Comparison of ENCODE assay signal across 13 cellular contexts in the genomic region with DNA sequence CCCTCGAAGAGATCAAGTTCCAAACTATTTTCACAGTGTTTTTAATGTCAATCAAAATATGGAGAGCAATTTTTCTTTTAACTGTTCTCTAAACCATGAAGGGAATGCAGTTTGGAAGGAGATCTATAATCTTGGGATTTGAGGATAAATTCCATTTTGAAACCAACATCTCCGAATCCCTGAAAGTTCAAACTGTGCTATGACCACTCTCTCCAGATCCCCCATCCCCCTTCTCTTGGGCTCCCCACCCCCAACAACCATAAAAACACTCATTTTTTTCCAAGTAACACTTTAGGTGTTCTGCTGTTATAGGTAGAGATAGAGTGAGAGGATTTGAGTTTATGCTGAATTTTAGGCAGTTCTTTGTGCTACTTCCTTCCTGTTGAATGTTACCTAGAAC. TPM values are rescaled to one million over a fixed set of nuclear protein-coding genes. Genes with fewer than 3 reads are reported as not detected.
DNase-seq lines count a peak whose midpoint lies in the region; ATAC-seq, FAIRE-seq and TF ChIP-seq lines count a peak whose summit lies in the region.
"Had no signal": no experiment of that assay in that cellular context is flagged by ENCODE, and none has a peak within 500 bp of the region (broad histone marks: within the 10 kb centered on the region; RNA-seq: fewer than 3 reads in every experiment).

No MANE protein-coding gene starts in this region.

- no peaks in the 10 kb centered on the region for H3K9me2 ChIP-seq in hepatocyte (replicated peaks; ENCODE audit: insufficient read depth)

- no peak overlapping the region for H3K4me3 Mint-ChIP-seq in astrocyte (ENCODE audit: unreplicated experiment)

- H3K4me2 ChIP-seq in astrocyte (ENCODE audit: low read length) (peak overlapping the region; percentile 96), hepatocyte (peak overlapping the region; percentile 69)

- no peaks in the 10 kb centered on the region for H3K27me3 ChIP-seq in astrocyte (ENCODE audit: insufficient read depth, low read length)
- H3K27me3 ChIP-seq in hepatocyte = no peaks in the 10 kb centered on the region

- H3K27me3 Mint-ChIP-seq in astrocyte (ENCODE audit: low read depth, unreplicated experiment) = no peaks in the 10 kb centered on the region

- ATAC-seq in GM18907 (IDR thresholded peaks at IDR 0.05; ENCODE audit: unreplicated experiment) = no peak

- H3K4me3 ChIP-seq in astrocyte (ENCODE audit: insufficient read depth, low read depth, low read length) (peak overlapping the region; percentile 99), hepatocyte (peak overlapping the region; percentile 38), skeletal muscle cell (ENCODE audit: low read depth, low read length) (peak overlapping the region; percentile 76)

- peaks cover 26% of the 10 kb centered on the region for H3K36me3 Mint-ChIP-seq in astrocyte (ENCODE audit: low read depth, unreplicated experiment)

- H3K4me1 ChIP-seq in astrocyte (ENCODE audit: insufficient read depth, low read length) = peaks cover 57% of the 10 kb centered on the region
- H3K4me1 ChIP-seq in hepatocyte (ENCODE audit: insufficient read depth) = peaks cover 14% of the 10 kb centered on the region

- peak overlapping the region; percentile 93 for H3K27ac ChIP-seq in astrocyte (ENCODE audit: low read depth, low read length)
- peak overlapping the region; percentile 88 for H3K27ac ChIP-seq in hepatocyte
- H3K27ac ChIP-seq: WERI-Rb-1 had no signal

- H3K79me2 ChIP-seq in astrocyte (ENCODE audit: insufficient read depth, low read length) (peaks cover 67% of the 10 kb centered on the region), hepatocyte (peaks cover 58% of the 10 kb centered on the region)

- peaks cover 32% of the 10 kb centered on the region for H3K36me3 ChIP-seq in astrocyte (ENCODE audit: insufficient read depth, low read length)
- H3K36me3 ChIP-seq in hepatocyte (replicated peaks; ENCODE audit: insufficient read depth, low read depth) = no peaks in the 10 kb centered on the region
- H3K36me3 ChIP-seq: WERI-Rb-1 had no signal

- 31% methylated on average over 2 of the region's 2 CpGs for WGBS in hepatocyte (ENCODE audit: low lambda C conversion rate, missing lambda C conversion rate)

- peaks cover 20% of the 10 kb centered on the region for H3K4me1 Mint-ChIP-seq in astrocyte (ENCODE audit: low read depth, unreplicated experiment)

- peaks cover 65% of the 10 kb centered on the region for H4K20me1 ChIP-seq in astrocyte (ENCODE audit: insufficient read depth, low read length)
- H4K20me1 ChIP-seq in hepatocyte (ENCODE audit: insufficient read depth, poor library complexity, severe bottlenecking) = no peaks in the 10 kb centered on the region

- no peaks in the 10 kb centered on the region for H3K9me3 ChIP-seq in astrocyte (ENCODE audit: insufficient read depth, low read depth, low read length)
- H3K9me3 ChIP-seq in hepatocyte (ENCODE audit: low read depth) = no peaks in the 10 kb centered on the region

- H3K9me3 Mint-ChIP-seq in astrocyte (ENCODE audit: unreplicated experiment) = no peaks in the 10 kb centered on the region

- H2AFZ ChIP-seq in astrocyte (ENCODE audit: low read depth, low read length) (no peak overlapping the region), hepatocyte (no peak overlapping the region)

- DNase-seq in EL = peak; percentile 31
- no peak for DNase-seq in astrocyte (ENCODE audit: low read depth)
- DNase-seq in hepatocyte (ENCODE audit: low spot score) = no peak
- no peak for DNase-seq in skeletal muscle cell (ENCODE audit: low read depth)
- DNase-seq in D721Med (ENCODE audit: insufficient read length, low spot score) = no peak
- no peak for DNase-seq in NOMO-1 treated with dmso at 0.1 percent for 144 hours (lab: John Stamatoyannopoulos, UW; ENCODE audit: unreplicated experiment)
- no peak for DNase-seq in ecto neural progenitor cell (ENCODE audit: low spot score)
- DNase-seq: Calu3, erythroblast, NCI-H1048, WERI-Rb-1 had no signal

- FAIRE-seq in astrocyte (lab: Jason Lieb, UNC) = peak; percentile 20
- FAIRE-seq in D721Med (lab: Jason Lieb, UNC) = no peak
- FAIRE-seq: H54 had no signal

- H3K9ac ChIP-seq in astrocyte (ENCODE audit: low read length) = peak overlapping the region; percentile 99

- H3K27ac Mint-ChIP-seq in astrocyte (ENCODE audit: unreplicated experiment) = no peak overlapping the region

- TF ChIP-seq CTCF in astrocyte (IDR thresholded peaks at IDR 0.05; ENCODE audit: insufficient read depth, low read depth, low read length) (no peak), hepatocyte (IDR thresholded peaks at IDR 0.05; ENCODE audit: poor library complexity) (no peak), D721Med (IDR thresholded peaks at IDR 0.05; ENCODE audit: insufficient read depth, missing control alignments) (no peak)

RNA-seq across cellular contexts. Expression of gene CALD1, which starts 1.7 kb away (rescaled TPM):
- total RNA-seq in astrocyte (1,834 and 1,872 TPM in 2 replicates), hepatocyte (207 and 219 TPM in 2 replicates)
- 333 and 406 TPM in 2 replicates for polyA plus RNA-seq in hepatocyte

Comparison
In these comparisons a context has a peak if more than half of its experiments do, and no peak if none do; other contexts are left out.
1. H3K4me3 ChIP-seq: peak in every context shown above with its lines; median percentile 99 in astrocyte; 76 in skeletal muscle cell; 38 in hepatocyte.